1 cellular context compared by ENCODE assay signal in the genomic region with DNA sequence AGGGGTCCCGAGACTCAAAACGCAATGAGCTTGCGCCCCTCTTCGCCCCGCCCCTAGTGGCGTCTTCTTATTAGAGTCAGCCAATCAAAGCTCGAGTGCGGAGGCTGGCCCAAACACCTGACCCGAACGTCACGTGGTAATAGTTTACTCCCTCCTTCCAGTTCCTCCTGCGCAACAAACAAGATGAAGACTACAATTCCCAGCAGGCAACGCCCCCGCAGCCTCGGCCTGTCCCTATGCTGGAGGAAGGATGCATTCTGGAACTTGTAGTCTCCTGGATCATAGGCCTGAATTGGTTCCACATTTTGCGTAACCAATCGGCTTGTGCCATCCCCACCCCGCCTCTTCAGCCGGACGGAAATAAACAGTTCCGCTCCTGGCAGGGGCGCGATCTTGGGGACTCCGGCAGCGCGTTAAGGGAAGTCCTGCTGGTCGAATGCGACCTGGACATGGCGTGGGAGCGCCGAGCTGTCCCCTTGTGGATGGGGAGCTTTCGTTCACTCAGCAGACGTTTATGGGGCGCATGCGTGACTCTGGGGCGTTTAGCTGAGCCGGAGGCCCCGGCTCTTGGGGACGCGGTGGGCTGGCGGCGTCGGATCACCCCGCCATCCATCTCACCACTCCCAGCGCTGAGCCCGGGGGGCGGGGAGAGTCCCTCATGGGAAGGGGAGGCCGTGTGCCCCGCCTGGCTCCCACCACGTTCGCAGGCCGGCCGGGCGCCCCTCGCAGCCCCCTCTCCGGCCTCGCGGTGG.
A peak's percentile ranks its signal among the peaks of the same experiment; 100 is the strongest.
TF ChIP-seq lines count a peak whose summit lies in the region.

A gene (minus strand): TSS at position 26 of the 752 bp plus-strand sequence. CDS start 38 bp downstream, outside the sequence.

TF ChIP-seq in K562, 482 proteins besides CTCF, POLR2A, EP300 and RAD21 (continued from another document and continues in another):
- TF ChIP-seq, protein P1, sequence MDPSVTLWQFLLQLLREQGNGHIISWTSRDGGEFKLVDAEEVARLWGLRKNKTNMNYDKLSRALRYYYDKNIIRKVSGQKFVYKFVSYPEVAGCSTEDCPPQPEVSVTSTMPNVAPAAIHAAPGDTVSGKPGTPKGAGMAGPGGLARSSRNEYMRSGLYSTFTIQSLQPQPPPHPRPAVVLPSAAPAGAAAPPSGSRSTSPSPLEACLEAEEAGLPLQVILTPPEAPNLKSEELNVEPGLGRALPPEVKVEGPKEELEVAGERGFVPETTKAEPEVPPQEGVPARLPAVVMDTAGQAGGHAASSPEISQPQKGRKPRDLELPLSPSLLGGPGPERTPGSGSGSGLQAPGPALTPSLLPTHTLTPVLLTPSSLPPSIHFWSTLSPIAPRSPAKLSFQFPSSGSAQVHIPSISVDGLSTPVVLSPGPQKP (CRISPR knock-in tag; IDR thresholded peaks at IDR 0.05), result no peak
- TF ChIP-seq, protein P2, sequence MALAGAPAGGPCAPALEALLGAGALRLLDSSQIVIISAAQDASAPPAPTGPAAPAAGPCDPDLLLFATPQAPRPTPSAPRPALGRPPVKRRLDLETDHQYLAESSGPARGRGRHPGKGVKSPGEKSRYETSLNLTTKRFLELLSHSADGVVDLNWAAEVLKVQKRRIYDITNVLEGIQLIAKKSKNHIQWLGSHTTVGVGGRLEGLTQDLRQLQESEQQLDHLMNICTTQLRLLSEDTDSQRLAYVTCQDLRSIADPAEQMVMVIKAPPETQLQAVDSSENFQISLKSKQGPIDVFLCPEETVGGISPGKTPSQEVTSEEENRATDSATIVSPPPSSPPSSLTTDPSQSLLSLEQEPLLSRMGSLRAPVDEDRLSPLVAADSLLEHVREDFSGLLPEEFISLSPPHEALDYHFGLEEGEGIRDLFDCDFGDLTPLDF (CRISPR knock-in tag; IDR thresholded peaks at IDR 0.05), result peak; percentile 25; the same call in 1 of the 2 replicates
- TF ChIP-seq ZNF165 (CRISPR knock-in tag; IDR thresholded peaks at IDR 0.05; ENCODE audit: borderline replicate concordance) (0 out of 2 replicates have a peak, but pooled peaks have one; percentile 12), NFXL1 (CRISPR knock-in tag; IDR thresholded peaks at IDR 0.05) (no peak; the same call in 1 of the 2 replicates), SPI1 (IDR thresholded peaks at IDR 0.05; ENCODE audit: borderline replicate concordance, low read depth, low read length) (peak; percentile 64), SMAD4 (CRISPR knock-in tag; conservative IDR thresholded peaks at IDR 0.05) (no peak), ZNF77 (CRISPR knock-in tag; IDR thresholded peaks at IDR 0.05) (no peak), MED1 (CRISPR knock-in tag; IDR thresholded peaks at IDR 0.05; ENCODE audit: borderline replicate concordance) (no peak), ZNF124 (CRISPR knock-in tag; IDR thresholded peaks at IDR 0.05) (no peak), MECOM (CRISPR knock-in tag; IDR thresholded peaks at IDR 0.05) (no peak), HIVEP1 (CRISPR knock-in tag; IDR thresholded peaks at IDR 0.05) (no peak; the same call in 1 of the 2 replicates), HOXB6 (CRISPR knock-in tag; IDR thresholded peaks at IDR 0.05; ENCODE audit: borderline replicate concordance) (no peak), NELFE (IDR thresholded peaks at IDR 0.05; ENCODE audit: insufficient read depth, insufficient read length) (no peak), ZNF75A (CRISPR knock-in tag; IDR thresholded peaks at IDR 0.05) (no peak), ZNF778 (CRISPR knock-in tag; IDR thresholded peaks at IDR 0.05) (no peak)
- TF ChIP-seq, protein P3, sequence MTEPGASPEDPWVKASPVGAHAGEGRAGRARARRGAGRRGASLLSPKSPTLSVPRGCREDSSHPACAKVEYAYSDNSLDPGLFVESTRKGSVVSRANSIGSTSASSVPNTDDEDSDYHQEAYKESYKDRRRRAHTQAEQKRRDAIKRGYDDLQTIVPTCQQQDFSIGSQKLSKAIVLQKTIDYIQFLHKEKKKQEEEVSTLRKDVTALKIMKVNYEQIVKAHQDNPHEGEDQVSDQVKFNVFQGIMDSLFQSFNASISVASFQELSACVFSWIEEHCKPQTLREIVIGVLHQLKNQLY (CRISPR knock-in tag; conservative IDR thresholded peaks at IDR 0.05), result 0 out of 4 replicates have a peak, but pooled peaks of 1 of the 2 experiments have one; percentile 79
- TF ChIP-seq, protein P4, sequence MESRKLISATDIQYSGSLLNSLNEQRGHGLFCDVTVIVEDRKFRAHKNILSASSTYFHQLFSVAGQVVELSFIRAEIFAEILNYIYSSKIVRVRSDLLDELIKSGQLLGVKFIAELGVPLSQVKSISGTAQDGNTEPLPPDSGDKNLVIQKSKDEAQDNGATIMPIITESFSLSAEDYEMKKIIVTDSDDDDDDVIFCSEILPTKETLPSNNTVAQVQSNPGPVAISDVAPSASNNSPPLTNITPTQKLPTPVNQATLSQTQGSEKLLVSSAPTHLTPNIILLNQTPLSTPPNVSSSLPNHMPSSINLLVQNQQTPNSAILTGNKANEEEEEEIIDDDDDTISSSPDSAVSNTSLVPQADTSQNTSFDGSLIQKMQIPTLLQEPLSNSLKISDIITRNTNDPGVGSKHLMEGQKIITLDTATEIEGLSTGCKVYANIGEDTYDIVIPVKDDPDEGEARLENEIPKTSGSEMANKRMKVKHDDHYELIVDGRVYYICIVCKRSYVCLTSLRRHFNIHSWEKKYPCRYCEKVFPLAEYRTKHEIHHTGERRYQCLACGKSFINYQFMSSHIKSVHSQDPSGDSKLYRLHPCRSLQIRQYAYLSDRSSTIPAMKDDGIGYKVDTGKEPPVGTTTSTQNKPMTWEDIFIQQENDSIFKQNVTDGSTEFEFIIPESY (CRISPR knock-in tag; IDR thresholded peaks at IDR 0.05), result peak; percentile 63; the same call in 1 of the 2 replicates
- TF ChIP-seq, protein P5, sequence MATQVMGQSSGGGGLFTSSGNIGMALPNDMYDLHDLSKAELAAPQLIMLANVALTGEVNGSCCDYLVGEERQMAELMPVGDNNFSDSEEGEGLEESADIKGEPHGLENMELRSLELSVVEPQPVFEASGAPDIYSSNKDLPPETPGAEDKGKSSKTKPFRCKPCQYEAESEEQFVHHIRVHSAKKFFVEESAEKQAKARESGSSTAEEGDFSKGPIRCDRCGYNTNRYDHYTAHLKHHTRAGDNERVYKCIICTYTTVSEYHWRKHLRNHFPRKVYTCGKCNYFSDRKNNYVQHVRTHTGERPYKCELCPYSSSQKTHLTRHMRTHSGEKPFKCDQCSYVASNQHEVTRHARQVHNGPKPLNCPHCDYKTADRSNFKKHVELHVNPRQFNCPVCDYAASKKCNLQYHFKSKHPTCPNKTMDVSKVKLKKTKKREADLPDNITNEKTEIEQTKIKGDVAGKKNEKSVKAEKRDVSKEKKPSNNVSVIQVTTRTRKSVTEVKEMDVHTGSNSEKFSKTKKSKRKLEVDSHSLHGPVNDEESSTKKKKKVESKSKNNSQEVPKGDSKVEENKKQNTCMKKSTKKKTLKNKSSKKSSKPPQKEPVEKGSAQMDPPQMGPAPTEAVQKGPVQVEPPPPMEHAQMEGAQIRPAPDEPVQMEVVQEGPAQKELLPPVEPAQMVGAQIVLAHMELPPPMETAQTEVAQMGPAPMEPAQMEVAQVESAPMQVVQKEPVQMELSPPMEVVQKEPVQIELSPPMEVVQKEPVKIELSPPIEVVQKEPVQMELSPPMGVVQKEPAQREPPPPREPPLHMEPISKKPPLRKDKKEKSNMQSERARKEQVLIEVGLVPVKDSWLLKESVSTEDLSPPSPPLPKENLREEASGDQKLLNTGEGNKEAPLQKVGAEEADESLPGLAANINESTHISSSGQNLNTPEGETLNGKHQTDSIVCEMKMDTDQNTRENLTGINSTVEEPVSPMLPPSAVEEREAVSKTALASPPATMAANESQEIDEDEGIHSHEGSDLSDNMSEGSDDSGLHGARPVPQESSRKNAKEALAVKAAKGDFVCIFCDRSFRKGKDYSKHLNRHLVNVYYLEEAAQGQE (CRISPR knock-in tag; IDR thresholded peaks at IDR 0.05; ENCODE audit: low read depth), result peak; percentile 79; the same call in 1 of the 2 replicates
- TF ChIP-seq, protein P6, sequence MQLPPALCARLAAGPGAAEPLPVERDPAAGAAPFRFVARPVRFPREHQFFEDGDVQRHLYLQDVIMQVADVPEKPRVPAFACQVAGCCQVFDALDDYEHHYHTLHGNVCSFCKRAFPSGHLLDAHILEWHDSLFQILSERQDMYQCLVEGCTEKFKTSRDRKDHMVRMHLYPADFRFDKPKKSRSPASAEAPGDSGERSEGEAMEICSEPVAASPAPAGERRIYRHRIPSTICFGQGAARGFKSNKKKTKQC (CRISPR knock-in tag; IDR thresholded peaks at IDR 0.05), result peak; percentile 27; the same call in 1 of the 2 replicates
- TF ChIP-seq, protein P7, sequence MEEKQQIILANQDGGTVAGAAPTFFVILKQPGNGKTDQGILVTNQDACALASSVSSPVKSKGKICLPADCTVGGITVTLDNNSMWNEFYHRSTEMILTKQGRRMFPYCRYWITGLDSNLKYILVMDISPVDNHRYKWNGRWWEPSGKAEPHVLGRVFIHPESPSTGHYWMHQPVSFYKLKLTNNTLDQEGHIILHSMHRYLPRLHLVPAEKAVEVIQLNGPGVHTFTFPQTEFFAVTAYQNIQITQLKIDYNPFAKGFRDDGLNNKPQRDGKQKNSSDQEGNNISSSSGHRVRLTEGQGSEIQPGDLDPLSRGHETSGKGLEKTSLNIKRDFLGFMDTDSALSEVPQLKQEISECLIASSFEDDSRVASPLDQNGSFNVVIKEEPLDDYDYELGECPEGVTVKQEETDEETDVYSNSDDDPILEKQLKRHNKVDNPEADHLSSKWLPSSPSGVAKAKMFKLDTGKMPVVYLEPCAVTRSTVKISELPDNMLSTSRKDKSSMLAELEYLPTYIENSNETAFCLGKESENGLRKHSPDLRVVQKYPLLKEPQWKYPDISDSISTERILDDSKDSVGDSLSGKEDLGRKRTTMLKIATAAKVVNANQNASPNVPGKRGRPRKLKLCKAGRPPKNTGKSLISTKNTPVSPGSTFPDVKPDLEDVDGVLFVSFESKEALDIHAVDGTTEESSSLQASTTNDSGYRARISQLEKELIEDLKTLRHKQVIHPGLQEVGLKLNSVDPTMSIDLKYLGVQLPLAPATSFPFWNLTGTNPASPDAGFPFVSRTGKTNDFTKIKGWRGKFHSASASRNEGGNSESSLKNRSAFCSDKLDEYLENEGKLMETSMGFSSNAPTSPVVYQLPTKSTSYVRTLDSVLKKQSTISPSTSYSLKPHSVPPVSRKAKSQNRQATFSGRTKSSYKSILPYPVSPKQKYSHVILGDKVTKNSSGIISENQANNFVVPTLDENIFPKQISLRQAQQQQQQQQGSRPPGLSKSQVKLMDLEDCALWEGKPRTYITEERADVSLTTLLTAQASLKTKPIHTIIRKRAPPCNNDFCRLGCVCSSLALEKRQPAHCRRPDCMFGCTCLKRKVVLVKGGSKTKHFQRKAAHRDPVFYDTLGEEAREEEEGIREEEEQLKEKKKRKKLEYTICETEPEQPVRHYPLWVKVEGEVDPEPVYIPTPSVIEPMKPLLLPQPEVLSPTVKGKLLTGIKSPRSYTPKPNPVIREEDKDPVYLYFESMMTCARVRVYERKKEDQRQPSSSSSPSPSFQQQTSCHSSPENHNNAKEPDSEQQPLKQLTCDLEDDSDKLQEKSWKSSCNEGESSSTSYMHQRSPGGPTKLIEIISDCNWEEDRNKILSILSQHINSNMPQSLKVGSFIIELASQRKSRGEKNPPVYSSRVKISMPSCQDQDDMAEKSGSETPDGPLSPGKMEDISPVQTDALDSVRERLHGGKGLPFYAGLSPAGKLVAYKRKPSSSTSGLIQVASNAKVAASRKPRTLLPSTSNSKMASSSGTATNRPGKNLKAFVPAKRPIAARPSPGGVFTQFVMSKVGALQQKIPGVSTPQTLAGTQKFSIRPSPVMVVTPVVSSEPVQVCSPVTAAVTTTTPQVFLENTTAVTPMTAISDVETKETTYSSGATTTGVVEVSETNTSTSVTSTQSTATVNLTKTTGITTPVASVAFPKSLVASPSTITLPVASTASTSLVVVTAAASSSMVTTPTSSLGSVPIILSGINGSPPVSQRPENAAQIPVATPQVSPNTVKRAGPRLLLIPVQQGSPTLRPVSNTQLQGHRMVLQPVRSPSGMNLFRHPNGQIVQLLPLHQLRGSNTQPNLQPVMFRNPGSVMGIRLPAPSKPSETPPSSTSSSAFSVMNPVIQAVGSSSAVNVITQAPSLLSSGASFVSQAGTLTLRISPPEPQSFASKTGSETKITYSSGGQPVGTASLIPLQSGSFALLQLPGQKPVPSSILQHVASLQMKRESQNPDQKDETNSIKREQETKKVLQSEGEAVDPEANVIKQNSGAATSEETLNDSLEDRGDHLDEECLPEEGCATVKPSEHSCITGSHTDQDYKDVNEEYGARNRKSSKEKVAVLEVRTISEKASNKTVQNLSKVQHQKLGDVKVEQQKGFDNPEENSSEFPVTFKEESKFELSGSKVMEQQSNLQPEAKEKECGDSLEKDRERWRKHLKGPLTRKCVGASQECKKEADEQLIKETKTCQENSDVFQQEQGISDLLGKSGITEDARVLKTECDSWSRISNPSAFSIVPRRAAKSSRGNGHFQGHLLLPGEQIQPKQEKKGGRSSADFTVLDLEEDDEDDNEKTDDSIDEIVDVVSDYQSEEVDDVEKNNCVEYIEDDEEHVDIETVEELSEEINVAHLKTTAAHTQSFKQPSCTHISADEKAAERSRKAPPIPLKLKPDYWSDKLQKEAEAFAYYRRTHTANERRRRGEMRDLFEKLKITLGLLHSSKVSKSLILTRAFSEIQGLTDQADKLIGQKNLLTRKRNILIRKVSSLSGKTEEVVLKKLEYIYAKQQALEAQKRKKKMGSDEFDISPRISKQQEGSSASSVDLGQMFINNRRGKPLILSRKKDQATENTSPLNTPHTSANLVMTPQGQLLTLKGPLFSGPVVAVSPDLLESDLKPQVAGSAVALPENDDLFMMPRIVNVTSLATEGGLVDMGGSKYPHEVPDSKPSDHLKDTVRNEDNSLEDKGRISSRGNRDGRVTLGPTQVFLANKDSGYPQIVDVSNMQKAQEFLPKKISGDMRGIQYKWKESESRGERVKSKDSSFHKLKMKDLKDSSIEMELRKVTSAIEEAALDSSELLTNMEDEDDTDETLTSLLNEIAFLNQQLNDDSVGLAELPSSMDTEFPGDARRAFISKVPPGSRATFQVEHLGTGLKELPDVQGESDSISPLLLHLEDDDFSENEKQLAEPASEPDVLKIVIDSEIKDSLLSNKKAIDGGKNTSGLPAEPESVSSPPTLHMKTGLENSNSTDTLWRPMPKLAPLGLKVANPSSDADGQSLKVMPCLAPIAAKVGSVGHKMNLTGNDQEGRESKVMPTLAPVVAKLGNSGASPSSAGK (IDR thresholded peaks at IDR 0.05), result no peak; the same call in 1 of the 2 replicates
- TF ChIP-seq, protein P8, sequence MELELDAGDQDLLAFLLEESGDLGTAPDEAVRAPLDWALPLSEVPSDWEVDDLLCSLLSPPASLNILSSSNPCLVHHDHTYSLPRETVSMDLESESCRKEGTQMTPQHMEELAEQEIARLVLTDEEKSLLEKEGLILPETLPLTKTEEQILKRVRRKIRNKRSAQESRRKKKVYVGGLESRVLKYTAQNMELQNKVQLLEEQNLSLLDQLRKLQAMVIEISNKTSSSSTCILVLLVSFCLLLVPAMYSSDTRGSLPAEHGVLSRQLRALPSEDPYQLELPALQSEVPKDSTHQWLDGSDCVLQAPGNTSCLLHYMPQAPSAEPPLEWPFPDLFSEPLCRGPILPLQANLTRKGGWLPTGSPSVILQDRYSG (tag; conservative IDR thresholded peaks at IDR 0.05; ENCODE audit: low read depth), result no peak
- TF ChIP-seq, protein P9, sequence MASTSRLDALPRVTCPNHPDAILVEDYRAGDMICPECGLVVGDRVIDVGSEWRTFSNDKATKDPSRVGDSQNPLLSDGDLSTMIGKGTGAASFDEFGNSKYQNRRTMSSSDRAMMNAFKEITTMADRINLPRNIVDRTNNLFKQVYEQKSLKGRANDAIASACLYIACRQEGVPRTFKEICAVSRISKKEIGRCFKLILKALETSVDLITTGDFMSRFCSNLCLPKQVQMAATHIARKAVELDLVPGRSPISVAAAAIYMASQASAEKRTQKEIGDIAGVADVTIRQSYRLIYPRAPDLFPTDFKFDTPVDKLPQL (IDR thresholded peaks at IDR 0.05; ENCODE audit: extremely low read depth, insufficient read length), result no peak
